In the genomic region with DNA sequence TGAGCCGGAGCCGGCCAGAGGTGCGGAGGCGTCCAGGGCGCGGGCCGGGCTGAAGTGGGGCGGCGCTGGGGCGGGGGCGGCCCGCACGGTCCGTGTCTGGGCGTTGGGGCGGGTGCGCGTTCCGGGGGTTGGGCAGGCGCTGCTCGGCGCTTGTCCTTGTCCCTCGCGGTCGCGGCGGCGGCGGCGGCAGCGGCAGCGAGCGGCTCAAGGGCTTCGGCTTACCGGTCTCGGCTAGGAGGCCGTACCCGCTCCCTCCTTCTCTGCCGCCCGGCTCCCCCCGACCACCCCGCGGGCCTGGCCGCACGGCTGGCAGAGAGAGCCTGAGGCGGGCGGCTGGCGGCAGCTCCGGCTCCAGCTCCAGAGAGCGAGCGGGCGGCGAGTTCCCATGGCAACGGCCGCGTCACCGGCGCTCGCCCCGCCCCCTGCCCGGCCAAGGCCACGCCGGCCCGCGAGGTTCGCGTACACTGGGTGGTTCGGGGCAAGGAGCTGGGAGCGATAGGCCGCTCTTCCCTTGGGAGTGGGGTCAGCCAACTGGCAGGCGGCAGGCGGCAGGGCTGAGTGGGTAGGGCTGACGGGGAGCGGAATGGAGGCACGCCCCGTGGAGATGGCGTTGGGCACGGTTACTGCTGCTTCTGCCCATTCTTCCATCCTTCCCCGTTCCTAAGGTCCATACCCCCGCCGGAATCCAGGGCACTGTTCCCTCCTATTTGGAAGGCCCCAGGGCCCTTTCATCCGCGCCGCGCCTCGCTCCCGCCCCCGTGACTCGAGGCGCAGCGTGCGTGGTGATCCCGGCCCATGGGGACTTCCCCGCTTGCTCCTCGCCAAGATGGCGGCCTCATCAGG, we compare ENCODE assay signal across 8 cellular contexts. TPM values are rescaled to one million over a fixed set of nuclear protein-coding genes. Genes with fewer than 3 reads are reported as not detected.
DNase-seq lines count a peak whose midpoint lies in the region; ATAC-seq and TF ChIP-seq lines count a peak whose summit lies in the region.

A gene with protein sequence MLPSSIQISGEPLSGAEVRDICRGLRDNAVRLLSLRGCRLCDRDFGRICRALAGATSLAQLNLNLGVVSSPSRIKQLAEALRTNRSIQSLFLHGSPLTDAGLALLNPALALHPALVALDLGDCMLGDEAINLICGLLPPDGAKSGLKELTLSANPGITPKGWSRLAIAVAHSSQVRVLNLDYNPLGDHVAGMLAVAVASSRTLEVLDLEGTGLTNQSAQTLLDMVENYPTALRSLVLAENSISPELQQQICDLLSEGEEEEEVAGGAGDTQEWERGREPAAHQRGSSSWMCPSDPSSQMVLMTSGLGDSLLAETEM (minus strand): TSS at position 363 of the 843 bp plus-strand sequence. CDS start 561 bp downstream, outside the sequence.

- peak; percentile 46 to 79 (median 67) for DNase-seq in CD4-positive, alpha-beta T cell
- DNase-seq in activated naive CD8-positive, alpha-beta T cell treated with anti-CD3 and anti-CD28 coated beads, Interleukin-2, amount 50 U/mL, for 16 hours (ENCODE audit: low read depth, low spot score) = peak; percentile 41
- DNase-seq in cardiac septum (ENCODE audit: low spot score) = peak; percentile 95

- H3K79me2 ChIP-seq in SU-DHL-6 (ENCODE audit: insufficient read depth, low read length) = 0 out of 2 replicates have a peak, but pooled peaks cover under 1% of the 10 kb centered on the region
- H3K79me2 ChIP-seq in parathyroid adenoma = peaks cover 2% of the 10 kb centered on the region

- H3K4me3 Mint-ChIP-seq in CD4-positive, alpha-beta T cell = peak within 1 kb of the TSS; percentile 96

- peak within 1 kb of the TSS; percentile 59 for H3K4me3 ChIP-seq in SU-DHL-6 (ENCODE audit: insufficient read depth, low read length, poor library complexity, severe bottlenecking)
- peak within 1 kb of the TSS; percentile 65 for H3K4me3 ChIP-seq in parathyroid adenoma (ENCODE audit: low read depth, low read length)
- peak within 1 kb of the TSS; percentile 57 for H3K4me3 ChIP-seq in thymus (ENCODE audit: low read length)

- CTCF ChIA-PET in CD4-positive, alpha-beta T cell (lab: Charles Lee) = interaction anchor here (1.5 kb wide), 1 partner anchor 112 kb away, joined by 4 read pairs; no protein-coding TSS in a partner anchor

- H3K9ac ChIP-seq in SU-DHL-6 (ENCODE audit: low read length) (peak within 1 kb of the TSS; percentile 39; the same call in 1 of the 2 replicates), parathyroid adenoma (no peak within 1 kb of the TSS)

- TF ChIP-seq RAD21 in Ishikawa (IDR thresholded peaks at IDR 0.05; ENCODE audit: low read depth) = no peak

- intact Hi-C loops in CD4-positive, alpha-beta T cell (cut with DNase I, micrococcal nuclease) = loop anchor here (5.0 to 10.0 kb wide), 5 partner anchors 123 to 605 kb away; a partner anchor contains a TSS
- intact Hi-C loops in cardiac septum (cut with DNase I) = loop anchor here (5.0 kb wide), 1 partner anchor 243 kb away; no protein-coding TSS in a partner anchor

- ATAC-seq in CD4-positive, alpha-beta T cell (ENCODE audit: poor library complexity) = peak; percentile 75
- ATAC-seq in GM19455 (IDR thresholded peaks at IDR 0.05; ENCODE audit: unreplicated experiment) = peak; percentile 54

- TF ChIP-seq CTCF in CD4-positive, alpha-beta T cell (IDR thresholded peaks at IDR 0.05) = no peak
- TF ChIP-seq CTCF in SU-DHL-6 (IDR thresholded peaks at IDR 0.05; ENCODE audit: insufficient read depth, low read length, poor library complexity, severe bottlenecking) = no peak
- no peak for TF ChIP-seq CTCF in parathyroid adenoma (IDR thresholded peaks at IDR 0.05)

- H3K9me3 ChIP-seq in CD4-positive, alpha-beta T cell (ENCODE audit: control insufficient read depth, low read length) = no peaks in the 10 kb centered on the region
- H3K9me3 ChIP-seq in SU-DHL-6 (ENCODE audit: insufficient read depth, low read length) = no peaks in the 10 kb centered on the region
- H3K9me3 ChIP-seq in parathyroid adenoma (ENCODE audit: control insufficient read depth, low read length) = no peaks in the 10 kb centered on the region
- H3K9me3 ChIP-seq in thymus (ENCODE audit: control insufficient read depth) = no peaks in the 10 kb centered on the region

- no peaks in the 10 kb centered on the region for H3K36me3 ChIP-seq in SU-DHL-6 (ENCODE audit: low read length)
- no peaks in the 10 kb centered on the region for H3K36me3 ChIP-seq in parathyroid adenoma (ENCODE audit: control insufficient read depth, insufficient read depth, low read length)
- H3K36me3 ChIP-seq in thymus (ENCODE audit: control insufficient read depth, insufficient read depth) = peaks cover 38% of the 10 kb centered on the region

- H3K4me1 ChIP-seq in parathyroid adenoma (peaks cover 10% of the 10 kb centered on the region), thymus (ENCODE audit: control insufficient read depth, insufficient read depth, low read length) (peaks cover 5% of the 10 kb centered on the region)

- POLR2A ChIA-PET in CD4-positive, alpha-beta T cell (lab: Charles Lee) = interaction anchor here (0.6 to 1.9 kb wide), 7 partner anchors 14 to 531 kb away, joined by 3 to 10 read pairs (median 7); a partner anchor contains a TSS

- WGBS in thymus = 17% methylated on average over 95 of the region's 96 CpGs

- H3K9me2 ChIP-seq in SU-DHL-6 (replicated peaks; ENCODE audit: insufficient read depth, low read length) = no peaks in the 10 kb centered on the region

- no peak for TF ChIP-seq EP300 in Ishikawa (IDR thresholded peaks at IDR 0.05; ENCODE audit: borderline replicate concordance)

- H3K9me3 Mint-ChIP-seq in CD4-positive, alpha-beta T cell = no peaks in the 10 kb centered on the region

- no peaks in the 10 kb centered on the region; the same call in 1 of the 2 replicates for H4K20me1 ChIP-seq in SU-DHL-6 (ENCODE audit: low read depth, low read length)

- H3F3A ChIP-seq in SU-DHL-6 (ENCODE audit: insufficient read depth) = peaks cover 7% of the 10 kb centered on the region

- peaks cover 46% of the 10 kb centered on the region for H3K36me3 Mint-ChIP-seq in CD4-positive, alpha-beta T cell (ENCODE audit: low read depth)

- H3K4me2 ChIP-seq in SU-DHL-6 (ENCODE audit: low read depth, low read length, poor library complexity, severe bottlenecking) = peak within 1 kb of the TSS; percentile 67
- H3K4me2 ChIP-seq in parathyroid adenoma (ENCODE audit: low read length) = peak within 1 kb of the TSS; percentile 86

- peak within 1 kb of the TSS; percentile 67 for H3K27ac Mint-ChIP-seq in CD4-positive, alpha-beta T cell

- H3K27me3 Mint-ChIP-seq in CD4-positive, alpha-beta T cell = peaks cover 23% of the 10 kb centered on the region

- H3K27ac ChIP-seq in CD4-positive, alpha-beta T cell (ENCODE audit: low read depth, low read length) = no peak within 1 kb of the TSS
- no peak within 1 kb of the TSS for H3K27ac ChIP-seq in SU-DHL-6 (ENCODE audit: low read depth, low read length)
- H3K27ac ChIP-seq in parathyroid adenoma = peak within 1 kb of the TSS; percentile 58
- no peak within 1 kb of the TSS for H3K27ac ChIP-seq in thymus (ENCODE audit: low read depth)

- peaks cover 31% of the 10 kb centered on the region for H3K4me1 Mint-ChIP-seq in CD4-positive, alpha-beta T cell (ENCODE audit: low read depth)

- no peak within 1 kb of the TSS for H2AFZ ChIP-seq in SU-DHL-6 (ENCODE audit: low read depth, low read length, severe bottlenecking)
- peak within 1 kb of the TSS; percentile 88 for H2AFZ ChIP-seq in parathyroid adenoma

- H3K27me3 ChIP-seq in CD4-positive, alpha-beta T cell (ENCODE audit: control insufficient read depth, insufficient read depth, low read length) = peaks cover 20% of the 10 kb centered on the region
- H3K27me3 ChIP-seq in SU-DHL-6 (ENCODE audit: low read length) (no peaks in the 10 kb centered on the region), parathyroid adenoma (ENCODE audit: control insufficient read depth, insufficient read depth, low read length) (no peaks in the 10 kb centered on the region), thymus (ENCODE audit: control insufficient read depth, insufficient read depth) (peaks cover 24% of the 10 kb centered on the region)

TF ChIP-seq in Ishikawa, 13 proteins besides CTCF, POLR2A, EP300 and RAD21:
- TF ChIP-seq EGR1 (IDR thresholded peaks at IDR 0.05) = peak; percentile 77
- no peak for TF ChIP-seq TEAD4 (IDR thresholded peaks at IDR 0.05)
- TF ChIP-seq FOXM1 (IDR thresholded peaks at IDR 0.05; ENCODE audit: borderline replicate concordance, low read depth) = no peak
- TF ChIP-seq, protein P1, sequence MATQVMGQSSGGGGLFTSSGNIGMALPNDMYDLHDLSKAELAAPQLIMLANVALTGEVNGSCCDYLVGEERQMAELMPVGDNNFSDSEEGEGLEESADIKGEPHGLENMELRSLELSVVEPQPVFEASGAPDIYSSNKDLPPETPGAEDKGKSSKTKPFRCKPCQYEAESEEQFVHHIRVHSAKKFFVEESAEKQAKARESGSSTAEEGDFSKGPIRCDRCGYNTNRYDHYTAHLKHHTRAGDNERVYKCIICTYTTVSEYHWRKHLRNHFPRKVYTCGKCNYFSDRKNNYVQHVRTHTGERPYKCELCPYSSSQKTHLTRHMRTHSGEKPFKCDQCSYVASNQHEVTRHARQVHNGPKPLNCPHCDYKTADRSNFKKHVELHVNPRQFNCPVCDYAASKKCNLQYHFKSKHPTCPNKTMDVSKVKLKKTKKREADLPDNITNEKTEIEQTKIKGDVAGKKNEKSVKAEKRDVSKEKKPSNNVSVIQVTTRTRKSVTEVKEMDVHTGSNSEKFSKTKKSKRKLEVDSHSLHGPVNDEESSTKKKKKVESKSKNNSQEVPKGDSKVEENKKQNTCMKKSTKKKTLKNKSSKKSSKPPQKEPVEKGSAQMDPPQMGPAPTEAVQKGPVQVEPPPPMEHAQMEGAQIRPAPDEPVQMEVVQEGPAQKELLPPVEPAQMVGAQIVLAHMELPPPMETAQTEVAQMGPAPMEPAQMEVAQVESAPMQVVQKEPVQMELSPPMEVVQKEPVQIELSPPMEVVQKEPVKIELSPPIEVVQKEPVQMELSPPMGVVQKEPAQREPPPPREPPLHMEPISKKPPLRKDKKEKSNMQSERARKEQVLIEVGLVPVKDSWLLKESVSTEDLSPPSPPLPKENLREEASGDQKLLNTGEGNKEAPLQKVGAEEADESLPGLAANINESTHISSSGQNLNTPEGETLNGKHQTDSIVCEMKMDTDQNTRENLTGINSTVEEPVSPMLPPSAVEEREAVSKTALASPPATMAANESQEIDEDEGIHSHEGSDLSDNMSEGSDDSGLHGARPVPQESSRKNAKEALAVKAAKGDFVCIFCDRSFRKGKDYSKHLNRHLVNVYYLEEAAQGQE (IDR thresholded peaks at IDR 0.05; ENCODE audit: low read depth) = no peak
- peak; percentile 21; the same call in 1 of the 2 replicates for TF ChIP-seq TAF1 (IDR thresholded peaks at IDR 0.05; ENCODE audit: low read depth)
- peak; percentile 41; the same call in 1 of the 2 replicates for TF ChIP-seq CREB1 (IDR thresholded peaks at IDR 0.05; ENCODE audit: low read depth)
- TF ChIP-seq, protein P2, sequence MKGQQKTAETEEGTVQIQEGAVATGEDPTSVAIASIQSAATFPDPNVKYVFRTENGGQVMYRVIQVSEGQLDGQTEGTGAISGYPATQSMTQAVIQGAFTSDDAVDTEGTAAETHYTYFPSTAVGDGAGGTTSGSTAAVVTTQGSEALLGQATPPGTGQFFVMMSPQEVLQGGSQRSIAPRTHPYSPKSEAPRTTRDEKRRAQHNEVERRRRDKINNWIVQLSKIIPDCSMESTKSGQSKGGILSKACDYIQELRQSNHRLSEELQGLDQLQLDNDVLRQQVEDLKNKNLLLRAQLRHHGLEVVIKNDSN (IDR thresholded peaks at IDR 0.05) = no peak

RNA-seq across cellular contexts. Expression of the gene that starts here (rescaled TPM):
- total RNA-seq in CD4-positive, alpha-beta T cell = under 1 TPM; 0.45 to 0.52 TPM
- 1.5 TPM for total RNA-seq in cardiac septum
- polyA plus RNA-seq in thymus = 0.11 TPM

Comparison
In these comparisons a context has a peak if more than half of its experiments do, and no peak if none do; other contexts are left out.
1. Peak in DNase-seq and ATAC-seq in CD4-positive, alpha-beta T cell; RNA of the gene not detected or under 1 TPM.
2. DNase-seq: peak in every context shown above with its lines; median percentile 95 in cardiac septum; 67 in CD4-positive, alpha-beta T cell; 41 in activated naive CD8-positive, alpha-beta T cell treated with anti-CD3 and anti-CD28 coated beads, Interleukin-2, amount 50 U/mL, for 16 hours.